ENCODE assay signal across 25 cellular contexts in genomic region chr11:72409458-72409857, GRCh38.
"Had no signal": no experiment of that assay in that cellular context is flagged by ENCODE, and none has a peak within 500 bp of the region (broad histone marks: within the 10 kb centered on the region; RNA-seq: fewer than 3 reads in every experiment).

No MANE protein-coding gene starts in this region.

- H3K4me3 ChIP-seq: adrenal gland, SK-N-MC had no signal

- H3K27me3 ChIP-seq: adrenal gland had no signal

- H3K4me3 Mint-ChIP-seq: activated CD8-positive, alpha-beta T cell treated with anti-CD3 and anti-CD28 coated beads, Interleukin-2, amount 10 ng/mL, durations not matched to agents 7 days and 5 days; activated naive CD8-positive, alpha-beta T cell treated with anti-CD3 and anti-CD28 coated beads, Interleukin-2, amount 10 ng/mL, durations not matched to agents 7 days and 5 days; activated T-cell treated with anti-CD3 and anti-CD28 coated beads, Interleukin-2, amount 50 U/mL, for 72 hours; T-cell; T-helper 2 cell treated with Interferon-gamma antibody and Interleukin-4, amounts not matched to agents 5 μg/mL and 100 μg/mL, for 36 hours had no signal

- DNase-seq: activated CD4-positive, alpha-beta T cell treated with anti-CD3 and anti-CD28 coated beads for 48 hours; activated CD4-positive, alpha-beta T cell treated with anti-CD3 and anti-CD28 coated beads, Interleukin-2, amount 50 U/mL, for 4 hours; activated CD8-positive, alpha-beta T cell treated with anti-CD3 and anti-CD28 coated beads, Interleukin-2, amount 10 ng/mL, durations not matched to agents 7 days and 5 days; activated naive CD4-positive, alpha-beta T cell treated with anti-CD3 and anti-CD28 coated beads, Interleukin-2, amount 50 U/mL, for 16 hours; activated naive CD8-positive, alpha-beta T cell treated with anti-CD3 and anti-CD28 coated beads, Interleukin-2, amount 10 ng/mL, durations not matched to agents 7 days and 5 days; activated T-cell treated with anti-CD3 and anti-CD28 coated beads, Interleukin-2, amount 50 U/mL, for 72 hours; Kasumi-1; KBM-7; NCI-H1105 treated with DMSO at 0.1 percent for 48 hours; NCI-H1436 treated with DMSO at 0.1 percent for 48 hours; NCI-H187; NCI-H2081; NCI-H510A treated with DMSO at 0.1 percent for 48 hours; NCI-H69; NK-92 treated with Interleukin-12 subunit alpha and Interleukin-12 subunit beta, amount 100 ng/mL, for 24 hours; OCI-M1; RPMI8226; T-cell had no signal

- H3K36me3 ChIP-seq: adrenal gland had no signal

- H3K9me3 ChIP-seq: adrenal gland had no signal

- ATAC-seq: activated CD4-positive, CD25-positive, alpha-beta regulatory T cell treated with anti-CD3 and anti-CD28 coated beads, Interleukin-2, amount 50 U/mL, for 24 hours; activated CD8-positive, alpha-beta T cell treated with anti-CD3 and anti-CD28 coated beads, Interleukin-2, amount 10 ng/mL, durations not matched to agents 7 days and 5 days; activated T-cell treated with anti-CD3 and anti-CD28 coated beads, Interleukin-2, amount 50 U/mL, for 72 hours; Panc1; Right ventricle myocardium inferior; T-cell had no signal

- H3K9me3 Mint-ChIP-seq: activated naive CD8-positive, alpha-beta T cell treated with anti-CD3 and anti-CD28 coated beads, Interleukin-2, amount 10 ng/mL, durations not matched to agents 7 days and 5 days; activated T-cell treated with anti-CD3 and anti-CD28 coated beads, Interleukin-2, amount 50 U/mL, for 72 hours; activated T-helper 2 cell treated with anti-CD3 and anti-CD28 coated beads, Interferon-gamma antibody, Interleukin-2, Interleukin-4, amounts not matched to agents 10 μg/mL and 5 μg/mL and 100 μg/mL, durations not matched to agents 14 hours and 24 hours and 36 hours; T-cell; T-helper 2 cell treated with Interferon-gamma antibody and Interleukin-4, amounts not matched to agents 5 μg/mL and 100 μg/mL, for 36 hours had no signal

- H3K27me3 Mint-ChIP-seq: activated naive CD8-positive, alpha-beta T cell treated with anti-CD3 and anti-CD28 coated beads, Interleukin-2, amount 10 ng/mL, durations not matched to agents 7 days and 5 days; T-cell had no signal

- H3K27ac ChIP-seq: SK-N-MC had no signal

- H3K27ac Mint-ChIP-seq: activated CD8-positive, alpha-beta T cell treated with anti-CD3 and anti-CD28 coated beads, Interleukin-2, amount 10 ng/mL, durations not matched to agents 7 days and 5 days; activated naive CD8-positive, alpha-beta T cell treated with anti-CD3 and anti-CD28 coated beads, Interleukin-2, amount 10 ng/mL, durations not matched to agents 7 days and 5 days; activated T-cell treated with anti-CD3 and anti-CD28 coated beads, Interleukin-2, amount 50 U/mL, for 72 hours; activated T-helper 2 cell treated with anti-CD3 and anti-CD28 coated beads, Interferon-gamma antibody, Interleukin-2, Interleukin-4, amounts not matched to agents 10 μg/mL and 5 μg/mL and 100 μg/mL, durations not matched to agents 14 hours and 24 hours and 36 hours; T-cell; T-helper 2 cell treated with Interferon-gamma antibody and Interleukin-4, amounts not matched to agents 5 μg/mL and 100 μg/mL, for 36 hours had no signal
